In the genomic region with DNA sequence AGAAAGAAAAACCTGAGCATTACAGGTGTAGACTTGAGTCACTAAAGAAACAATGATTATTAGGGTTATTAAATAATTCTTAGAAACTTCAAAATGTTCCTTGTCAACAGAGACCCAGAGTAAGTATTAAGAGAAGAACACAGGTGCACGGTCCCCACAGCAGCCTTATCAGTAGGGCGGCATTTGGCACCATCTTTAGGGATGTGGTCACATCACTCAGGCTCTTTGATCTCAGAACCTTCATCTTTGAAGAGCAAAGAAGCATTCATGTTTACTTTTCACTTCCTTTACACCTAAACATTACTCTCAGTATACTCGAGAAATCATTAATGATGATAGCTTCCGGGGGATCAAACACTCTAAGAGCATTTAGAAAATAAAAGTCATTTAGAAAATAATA, we compare ENCODE assay signal across 17 cellular contexts.
DNase-seq lines count a peak whose midpoint lies in the region; ATAC-seq and TF ChIP-seq lines count a peak whose summit lies in the region.
"Had no signal": no experiment of that assay in that cellular context is flagged by ENCODE, and none has a peak within 500 bp of the region (broad histone marks: within the 10 kb centered on the region; RNA-seq: fewer than 3 reads in every experiment).

No MANE protein-coding gene starts in this region.

- no peaks in the 10 kb centered on the region for H3K4me1 ChIP-seq in HCT116 (ENCODE audit: control insufficient read depth in 1 of 2, insufficient read depth in 2 of 2, low read length in 2 of 2)
- no peaks in the 10 kb centered on the region; the same call in 1 of the 2 replicates for H3K4me1 ChIP-seq in BE2C

- H3K9me2 ChIP-seq in HCT116 (ENCODE audit: insufficient read depth) = no peaks in the 10 kb centered on the region

- ATAC-seq in HCT116 = no peak
- ATAC-seq: HepG2 had no signal

- H4K20me1 ChIP-seq in HCT116 (ENCODE audit: insufficient read depth) = no peaks in the 10 kb centered on the region

- no TSS peak for BruUV-seq in HCT116 (replicated peaks; lab: Mats Ljungman, UMichigan)

- RAD21 ChIA-PET in HCT116 (lab: Charles Lee; ENCODE audit: low non-redundant PET in 1 of 2, low total read pairs in 2 of 2, uncharacterized antibody in 2 of 2, unreplicated experiment in 2 of 2) = no interaction called here

- no peak overlapping the region for H2AFZ ChIP-seq in HCT116 (ENCODE audit: low read depth, low read length, poor library complexity, severe bottlenecking)

- no peaks in the 10 kb centered on the region for H3K9me3 ChIP-seq in HCT116 (ENCODE audit: control insufficient read depth in 1 of 2, insufficient read depth in 1 of 2, low read depth in 1 of 2, low read length in 2 of 2)
- H3K9me3 ChIP-seq in BE2C = no peaks in the 10 kb centered on the region

- H3K27ac ChIP-seq in HCT116 (ENCODE audit: low read depth, low read length) = no peak overlapping the region
- H3K27ac ChIP-seq in VCaP = peak overlapping the region; percentile 75

- no peak overlapping the region for H3K4me2 ChIP-seq in HCT116 (ENCODE audit: low read length)

- H3K36me3 ChIP-seq in HCT116 (ENCODE audit: control insufficient read depth in 1 of 2, insufficient read depth in 2 of 2, low read length in 2 of 2) (no peaks in the 10 kb centered on the region), BE2C (no peaks in the 10 kb centered on the region)

- DNase-seq in DMS53 (lab: John Stamatoyannopoulos, UW) (peak; percentile 31), DMS53 treated with DMSO at 0.1 percent for 48 hours (lab: John Stamatoyannopoulos, UW; ENCODE audit: unreplicated experiment) (no peak), HCT116 (ENCODE audit: low read depth, low spot score) (no peak), NCI-H1105 (lab: John Stamatoyannopoulos, UW) (peak; percentile 6), BE2C (no peak), dermis blood vessel endothelial cell (no peak)
- DNase-seq in activated naive CD4-positive, alpha-beta T cell treated with anti-CD3 and anti-CD28 coated beads, Interleukin-2, amount 50 U/mL, for 16 hours = no peak
- DNase-seq: 8988T; C1 segment of cervical spinal cord; CD4-positive, CD25-positive, alpha-beta regulatory T cell; CD8-positive, alpha-beta memory T cell; COR-L47; DMS 273 treated with DMSO at 0.1 percent for 48 hours; H9; KG1 had no signal

- CTCF ChIA-PET in HCT116 (lab: Charles Lee) = no interaction called here

- no peaks in the 10 kb centered on the region for H3K27me3 ChIP-seq in HCT116 (ENCODE audit: insufficient read depth, low read length)
- H3K27me3 ChIP-seq in BE2C = no peaks in the 10 kb centered on the region

- H3K9ac ChIP-seq in HCT116 (ENCODE audit: low read length) = no peak overlapping the region

- no peak for TF ChIP-seq POLR2A in HCT116 (IDR thresholded peaks at IDR 0.05; ENCODE audit: borderline replicate concordance, extremely low read depth, insufficient read depth, insufficient read length)

- POLR2A ChIA-PET in HCT116 (lab: Charles Lee) = interaction anchor here (1.4 kb wide), 1 partner anchor 11 kb away, joined by 3 read pairs; no protein-coding TSS in a partner anchor

- TF ChIP-seq CTCF in HCT116 (IDR thresholded peaks at IDR 0.05 in 2 of 3, conservative IDR thresholded peaks at IDR 0.05 in 1 of 3; ENCODE audit: borderline replicate concordance in 1 of 3, insufficient read depth in 1 of 3, low read depth in 2 of 3, low read length in 2 of 3) (no peak), VCaP (conservative IDR thresholded peaks at IDR 0.05) (no peak), BE2C (IDR thresholded peaks at IDR 0.05; ENCODE audit: low read depth, low read length) (no peak)

- TF ChIP-seq RAD21 in HCT116 (IDR thresholded peaks at IDR 0.05; ENCODE audit: low read depth) = no peak

- H3K4me3 ChIP-seq in HCT116 (replicated peaks in 1 of 2; ENCODE audit: low read depth in 1 of 2, low read length in 2 of 2) = no peak overlapping the region
- H3K4me3 ChIP-seq in BE2C (ENCODE audit: low read depth, low read length) = no peak overlapping the region

- no peaks in the 10 kb centered on the region for H3K79me2 ChIP-seq in HCT116 (ENCODE audit: insufficient read depth, low read length)

- intact Hi-C loops in HCT116 (cut with micrococcal nuclease) = no loop called here

TF ChIP-seq in HCT116, 20 proteins besides CTCF, POLR2A, EP300 and RAD21:
- peak; percentile 68 for TF ChIP-seq TCF7L2 (IDR thresholded peaks at IDR 0.05; ENCODE audit: borderline replicate concordance, extremely low read depth, insufficient read depth, insufficient read length)
- TF ChIP-seq POLR2AphosphoS5 (IDR thresholded peaks at IDR 0.05; ENCODE audit: low read depth, low read length) = no peak
- TF ChIP-seq JUND (IDR thresholded peaks at IDR 0.05) = no peak
- no peak for TF ChIP-seq ZNF274 (IDR thresholded peaks at IDR 0.05; ENCODE audit: low read depth, low read length)

Comparison
In these comparisons a context has a peak if more than half of its experiments do, and no peak if none do; other contexts are left out.
1. DNase-seq: peak in DMS53 (single experiment) and NCI-H1105 (single experiment); none in DMS53 treated with DMSO at 0.1 percent for 48 hours (single experiment), HCT116 (single experiment), activated naive CD4-positive, alpha-beta T cell treated with anti-CD3 and anti-CD28 coated beads, Interleukin-2, amount 50 U/mL, for 16 hours (single experiment), BE2C (single experiment) and dermis blood vessel endothelial cell (single experiment).